Comparison of ENCODE assay signal across 24 cellular contexts in genomic region chr11:1672613-1673400, GRCh38. TPM values are rescaled to one million over a fixed set of nuclear protein-coding genes. Genes with fewer than 3 reads are reported as not detected.
A peak's percentile ranks its signal among the peaks of the same experiment; 100 is the strongest.
DNase-seq lines count a peak whose midpoint lies in the region; ATAC-seq and TF ChIP-seq lines count a peak whose summit lies in the region.
"Had no signal": no experiment of that assay in that cellular context is flagged by ENCODE, and none has a peak within 500 bp of the region (broad histone marks: within the 10 kb centered on the region; RNA-seq: fewer than 3 reads in every experiment).

No MANE protein-coding gene starts in this region.

- no peaks in the 10 kb centered on the region for H3K36me3 ChIP-seq in hepatocyte (replicated peaks; ENCODE audit: insufficient read depth, low read depth)
- no peaks in the 10 kb centered on the region for H3K36me3 ChIP-seq in mesenchymal stem cell (ENCODE audit: control insufficient read depth in 1 of 2, insufficient read depth in 2 of 2, low read depth in 1 of 2, low read length in 2 of 2)
- H3K36me3 ChIP-seq in smooth muscle cell (ENCODE audit: low read depth), result no peaks in the 10 kb centered on the region
- H3K36me3 ChIP-seq: BE2C had no signal

- H3F3A ChIP-seq in smooth muscle cell (ENCODE audit: low read depth), result peaks cover 20% of the 10 kb centered on the region

- H2BK12ac ChIP-seq in mesenchymal stem cell (ENCODE audit: low read length in 2 of 2), result no peak overlapping the region

- H3K9ac ChIP-seq in mesenchymal stem cell (ENCODE audit: low read length) (no peak overlapping the region), smooth muscle cell (ENCODE audit: low read depth) (no peak overlapping the region)
- H3K9ac ChIP-seq: GM23248 had no signal

- H4K91ac ChIP-seq in mesenchymal stem cell (ENCODE audit: low read length), result peak overlapping the region; percentile 45

- no peak overlapping the region for H3K14ac ChIP-seq in mesenchymal stem cell (ENCODE audit: low read length in 2 of 2)

- H3K9me3 ChIP-seq in T-helper 17 cell (ENCODE audit: control insufficient read depth, low read length, poor library complexity, severe bottlenecking), result no peaks in the 10 kb centered on the region
- H3K9me3 ChIP-seq in hepatocyte (ENCODE audit: low read depth), result no peaks in the 10 kb centered on the region
- peaks cover 3% of the 10 kb centered on the region for H3K9me3 ChIP-seq in mesenchymal stem cell (ENCODE audit: control insufficient read depth, low read length)
- H3K9me3 ChIP-seq in smooth muscle cell (replicated peaks; ENCODE audit: low read depth), result no peaks in the 10 kb centered on the region
- H3K9me3 ChIP-seq: BE2C had no signal

- no peak overlapping the region for H3K18ac ChIP-seq in mesenchymal stem cell (ENCODE audit: low read depth in 1 of 2, low read length in 2 of 2)

- H3K4me2 ChIP-seq in hepatocyte (peak overlapping the region; percentile 0), mesenchymal stem cell (ENCODE audit: low read length, poor library complexity, severe bottlenecking) (no peak overlapping the region), smooth muscle cell (peak overlapping the region; percentile 77)

- no peaks in the 10 kb centered on the region for H3K27me3 ChIP-seq in hepatocyte
- peaks cover 65 to 94% of the 10 kb centered on the region in 2 experiments for H3K27me3 ChIP-seq in mesenchymal stem cell (ENCODE audit: control insufficient read depth in 1 of 2, insufficient read depth in 1 of 2, low read length in 2 of 2)
- no peaks in the 10 kb centered on the region for H3K27me3 ChIP-seq in smooth muscle cell (ENCODE audit: low read depth)

- H3K4me3 Mint-ChIP-seq in T-helper 17 cell, result peak overlapping the region; percentile 36
- H3K4me3 Mint-ChIP-seq: CD4-positive, CD25-positive, alpha-beta regulatory T cell; H9 had no signal

- no peak overlapping the region for H4K8ac ChIP-seq in mesenchymal stem cell (ENCODE audit: low read length)

- H3K79me2 ChIP-seq in hepatocyte, result no peaks in the 10 kb centered on the region
- H3K79me2 ChIP-seq in smooth muscle cell (ENCODE audit: low read depth), result no peaks in the 10 kb centered on the region

- H3K36me3 Mint-ChIP-seq in T-helper 17 cell (ENCODE audit: low read depth), result no peaks in the 10 kb centered on the region
- H3K36me3 Mint-ChIP-seq: CD4-positive, CD25-positive, alpha-beta regulatory T cell had no signal

- DNase-seq in T-helper 17 cell, result no peak
- no peak for DNase-seq in hepatocyte (ENCODE audit: low spot score)
- DNase-seq in mesenchymal stem cell, result no peak
- no peak for DNase-seq in smooth muscle cell (lab: John Stamatoyannopoulos, UW; ENCODE audit: unreplicated experiment)
- no peak for DNase-seq in NCI-H1105 treated with DMSO at 0.1 percent for 48 hours (lab: John Stamatoyannopoulos, UW)
- no peak for DNase-seq in activated CD4-positive, alpha-beta T cell treated with anti-CD3 and anti-CD28 coated beads for 48 hours
- DNase-seq: BE2C; CD4-positive, CD25-positive, alpha-beta regulatory T cell; DMS79; GM23248; H9; KBM-7; NCI-H1092 treated with DMSO at 0.1 percent for 48 hours; NCI-H146; NCI-H2029 treated with DMSO at 0.1 percent for 48 hours; NCI-H345; NCI-H524; NCI-H774; NK-92 treated with Interleukin-12 subunit alpha and Interleukin-12 subunit beta, amount 100 ng/mL, for 24 hours had no signal

- H2BK120ac ChIP-seq in mesenchymal stem cell (ENCODE audit: low read depth, low read length), result no peak overlapping the region

- H2AFZ ChIP-seq in hepatocyte (no peak overlapping the region), mesenchymal stem cell (ENCODE audit: low read depth, low read length) (no peak overlapping the region), smooth muscle cell (ENCODE audit: low read depth) (peak overlapping the region; percentile 36)
- H2AFZ ChIP-seq: GM23248 had no signal

- H3K4me3 ChIP-seq in hepatocyte, result no peak overlapping the region
- H3K4me3 ChIP-seq in mesenchymal stem cell (ENCODE audit: insufficient read depth in 1 of 2, low read depth in 1 of 2, low read length in 2 of 2), result no peak overlapping the region
- H3K4me3 ChIP-seq in smooth muscle cell, result no peak overlapping the region
- H3K4me3 ChIP-seq: GM23248 had no signal

- H3K4me1 ChIP-seq in hepatocyte (ENCODE audit: insufficient read depth) (peaks cover 36% of the 10 kb centered on the region), mesenchymal stem cell (ENCODE audit: control insufficient read depth, insufficient read depth, low read depth, low read length) (peaks cover 3% of the 10 kb centered on the region), smooth muscle cell (ENCODE audit: low read depth) (peaks cover 29% of the 10 kb centered on the region)
- H3K4me1 ChIP-seq: BE2C had no signal

- no peak overlapping the region for H2BK5ac ChIP-seq in mesenchymal stem cell (ENCODE audit: low read depth, low read length, poor library complexity, severe bottlenecking)

- TF ChIP-seq CTCF in hepatocyte (IDR thresholded peaks at IDR 0.05; ENCODE audit: poor library complexity) (no peak), smooth muscle cell (IDR thresholded peaks at IDR 0.05; ENCODE audit: borderline replicate concordance, insufficient read depth, poor library complexity, severe bottlenecking) (no peak)

- no peak overlapping the region for H2BK15ac ChIP-seq in mesenchymal stem cell (ENCODE audit: low read depth, poor library complexity, severe bottlenecking)

- peaks cover 69% of the 10 kb centered on the region for H3K27me3 Mint-ChIP-seq in T-helper 17 cell

- H3K4me1 Mint-ChIP-seq in T-helper 17 cell, result no peaks in the 10 kb centered on the region
- H3K4me1 Mint-ChIP-seq: CD4-positive, CD25-positive, alpha-beta regulatory T cell had no signal

- no peaks in the 10 kb centered on the region for H4K20me1 ChIP-seq in hepatocyte (ENCODE audit: insufficient read depth, poor library complexity, severe bottlenecking)
- no peaks in the 10 kb centered on the region for H4K20me1 ChIP-seq in smooth muscle cell (ENCODE audit: low read depth)

- no peak overlapping the region for H3K4ac ChIP-seq in mesenchymal stem cell (ENCODE audit: low read depth in 1 of 2, low read length in 2 of 2)

- ATAC-seq in T-helper 17 cell, result no peak
- ATAC-seq in GM18511 (IDR thresholded peaks at IDR 0.05; ENCODE audit: unreplicated experiment), result no peak

- WGBS in hepatocyte (ENCODE audit: low lambda C conversion rate, missing lambda C conversion rate), result 82% methylated on average over 15 of the region's 15 CpGs
- 89% methylated on average over 15 of the region's 15 CpGs for WGBS in mesenchymal stem cell
- WGBS in smooth muscle cell (ENCODE audit: low lambda C conversion rate), result 69% methylated on average over 15 of the region's 15 CpGs

- no peak overlapping the region for H2AK5ac ChIP-seq in mesenchymal stem cell (ENCODE audit: low read length, severe bottlenecking)

- no peaks in the 10 kb centered on the region for H3K9me2 ChIP-seq in hepatocyte (replicated peaks; ENCODE audit: insufficient read depth)

- H3K27ac ChIP-seq in hepatocyte (peak overlapping the region; percentile 85), mesenchymal stem cell (ENCODE audit: low read length, poor library complexity, severe bottlenecking) (no peak overlapping the region), smooth muscle cell (ENCODE audit: low read depth) (peak overlapping the region; percentile 49)
- H3K27ac ChIP-seq: GM23248, HL-60, RWPE1 had no signal

- no peak overlapping the region for H3K23ac ChIP-seq in mesenchymal stem cell (ENCODE audit: low read length in 2 of 2)

- H3K79me1 ChIP-seq in mesenchymal stem cell (replicated peaks; ENCODE audit: low read length, poor library complexity, severe bottlenecking), result no peaks in the 10 kb centered on the region

- no peak overlapping the region for H3K27ac Mint-ChIP-seq in T-helper 17 cell
- H3K27ac Mint-ChIP-seq: CD4-positive, CD25-positive, alpha-beta regulatory T cell; H9 had no signal

RNA-seq across cellular contexts. Expression of gene KRTAP5-6, which starts 24.2 kb away (rescaled TPM):
- total RNA-seq in T-helper 17 cell, result not detected
- total RNA-seq in hepatocyte, result not detected in 2 replicates
- polyA plus RNA-seq in hepatocyte, result not detected in 2 replicates
- not detected for polyA plus RNA-seq in mesenchymal stem cell (2013, experiment 1 of 2)
- polyA plus RNA-seq in mesenchymal stem cell (2013, experiment 2 of 2), result not detected
- not detected in 2 replicates for total RNA-seq in smooth muscle cell
- polyA plus RNA-seq in smooth muscle cell, result not detected in 2 replicates
- total RNA-seq: A673; CD4-positive, CD25-positive, alpha-beta regulatory T cell; GM23248; H9; HT-29 had no signal
- polyA plus RNA-seq: CD4-positive, CD25-positive, alpha-beta regulatory T cell; GM23248 had no signal

RNA-seq across cellular contexts. Expression of gene KRTAP5-5, which starts 43.2 kb away (rescaled TPM):
- total RNA-seq in T-helper 17 cell (not detected), hepatocyte (not detected in 2 replicates), smooth muscle cell (not detected in 2 replicates)
- polyA plus RNA-seq in hepatocyte (0.39 and 0.54 TPM in 2 replicates), smooth muscle cell (not detected in 2 replicates)
- polyA plus RNA-seq in mesenchymal stem cell (2013, experiment 1 of 2), result not detected
- not detected for polyA plus RNA-seq in mesenchymal stem cell (2013, experiment 2 of 2)
- total RNA-seq: A673; CD4-positive, CD25-positive, alpha-beta regulatory T cell; GM23248; H9; HT-29 had no signal
- polyA plus RNA-seq: CD4-positive, CD25-positive, alpha-beta regulatory T cell; GM23248 had no signal

RNA-seq across cellular contexts. Expression of gene KRTAP5-4, which starts 50.9 kb away (rescaled TPM):
- total RNA-seq in T-helper 17 cell, result not detected
- total RNA-seq in hepatocyte, result not detected in 2 replicates
- polyA plus RNA-seq in hepatocyte, result not detected in 2 replicates
- not detected for polyA plus RNA-seq in mesenchymal stem cell (2013, experiment 1 of 2)
- polyA plus RNA-seq in mesenchymal stem cell (2013, experiment 2 of 2), result not detected
- total RNA-seq in smooth muscle cell, result not detected in 2 replicates
- not detected in 2 replicates for polyA plus RNA-seq in smooth muscle cell
- total RNA-seq: A673; CD4-positive, CD25-positive, alpha-beta regulatory T cell; GM23248; H9; HT-29 had no signal
- polyA plus RNA-seq: CD4-positive, CD25-positive, alpha-beta regulatory T cell; GM23248 had no signal
